8 cellular contexts compared by ENCODE assay signal in genomic region chr3:129439817-129440647, GRCh38. TPM values are rescaled to one million over a fixed set of nuclear protein-coding genes. Genes with fewer than 3 reads are reported as not detected.
DNase-seq lines count a peak whose midpoint lies in the region; ATAC-seq lines count a peak whose summit lies in the region.

Gene IFT122 (plus strand): TSS chr3:129440224. CDS start chr3:129440331, 107 bp downstream.
Gene MBD4 (minus strand): TSS chr3:129439948. CDS start chr3:129439833, 115 bp downstream.

- H3K4me3 Mint-ChIP-seq in IgD-negative memory B cell = peak within 1 kb of the TSS; percentile 91 to 99 (median 98)

- peak; percentile 88 for ATAC-seq in GM21529 (IDR thresholded peaks at IDR 0.05; ENCODE audit: unreplicated experiment)

- H3K4me1 Mint-ChIP-seq in IgD-negative memory B cell = peaks cover 35 to 47% (median 41%) of the 10 kb centered on the region in 3 donors

- H3K27me3 Mint-ChIP-seq in IgD-negative memory B cell = peaks cover 1% of the 10 kb centered on the region

- H3K9me3 Mint-ChIP-seq in IgD-negative memory B cell = no peaks in the 10 kb centered on the region

- DNase-seq in DMS114 treated with DMSO at 0.1 percent for 48 hours (lab: John Stamatoyannopoulos, UW; ENCODE audit: unreplicated experiment) (peak; percentile 96), OCI-M2 (lab: John Stamatoyannopoulos, UW; ENCODE audit: unreplicated experiment) (peak; percentile 70), activated T-cell treated with anti-CD3 and anti-CD28 coated beads for 4 hours (peak; percentile 98), epidermal melanocyte (ENCODE audit: insufficient read length, low spot score) (peak; percentile 96), middle frontal gyrus (ENCODE audit: extremely low spot score, low spot score) (peak; percentile 97)
- peak; percentile 94 to 99 for DNase-seq in stimulated activated CD8-positive, alpha-beta memory T cell treated with anti-CD3 and anti-CD28 coated beads, Interleukin-2, amount 100 ng/mL, for 48 hours (ENCODE audit: low read depth in 2 of 2)

- H3K27ac Mint-ChIP-seq in IgD-negative memory B cell = peak within 1 kb of the TSS; percentile 88 to 97 (median 90)

- peaks cover 5% of the 10 kb centered on the region for H3K36me3 Mint-ChIP-seq in IgD-negative memory B cell

RNA-seq across cellular contexts. Expression of gene IFT122, which starts in this region (rescaled TPM):
- 4.5 TPM for polyA plus RNA-seq in IgD-negative memory B cell

RNA-seq across cellular contexts. Expression of gene MBD4, which starts in this region (rescaled TPM):
- 123 TPM for polyA plus RNA-seq in IgD-negative memory B cell

Comparison
In these comparisons a context has a peak if more than half of its experiments do, and no peak if none do; other contexts are left out.
1. Peak in every context shown above with its lines: DNase-seq and ATAC-seq.